8 cellular contexts compared by ENCODE assay signal in the genomic region with DNA sequence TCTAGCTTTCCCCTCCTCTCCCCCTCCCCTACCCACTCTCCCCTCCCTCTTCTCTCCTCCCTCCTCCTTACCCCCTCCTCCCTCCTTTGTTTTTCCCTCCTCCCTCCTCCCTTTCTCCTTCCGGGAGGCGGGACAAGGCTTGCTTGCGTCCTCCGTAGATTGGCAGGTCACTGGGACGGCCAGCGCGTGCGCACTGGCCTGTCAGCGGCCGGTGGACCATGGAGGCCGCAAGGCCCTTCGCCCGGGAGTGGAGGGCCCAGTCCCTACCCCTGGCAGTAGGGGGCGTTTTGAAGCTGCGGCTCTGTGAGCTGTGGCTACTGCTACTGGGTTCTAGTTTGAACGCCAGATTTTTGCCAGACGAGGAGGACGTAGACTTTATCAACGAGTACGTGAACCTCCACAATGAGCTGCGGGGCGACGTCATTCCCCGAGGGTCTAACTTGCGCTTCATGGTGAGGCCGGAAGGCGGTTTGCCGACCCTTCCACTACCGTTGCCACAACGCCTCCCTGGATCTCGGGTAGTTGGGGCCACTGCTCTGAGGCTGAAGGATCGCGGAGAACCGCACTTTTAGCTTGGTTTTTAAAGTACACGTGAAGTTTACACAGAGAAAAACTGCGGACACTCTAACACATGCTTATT. TPM values are rescaled to one million over a fixed set of nuclear protein-coding genes. Genes with fewer than 3 reads are reported as not detected.
DNase-seq lines count a peak whose midpoint lies in the region; ATAC-seq and TF ChIP-seq lines count a peak whose summit lies in the region.

GLIPR1L2 (plus strand) TSS at position 191 of the 640 bp plus-strand sequence; CDS start at position 219, 28 bp downstream.

- ATAC-seq in HG02678 (IDR thresholded peaks at IDR 0.05; ENCODE audit: unreplicated experiment) (peak; percentile 95), heart right ventricle (peak; percentile 99 to 100 (median 100)), upper lobe of left lung (ENCODE audit: low FRiP score in 2 of 2) (peak; percentile 100)

- TF ChIP-seq POLR2A in upper lobe of left lung (IDR thresholded peaks at IDR 0.05): peak in 3 of 4 donors; percentile 54 to 80 (median 71)

- no peak for TF ChIP-seq EP300 in upper lobe of left lung (IDR thresholded peaks at IDR 0.05)

- peak; percentile 93 for TF ChIP-seq CTCF in GM12872 (IDR thresholded peaks at IDR 0.05; ENCODE audit: insufficient read depth, low read depth, low read length)
- TF ChIP-seq CTCF in heart right ventricle (IDR thresholded peaks at IDR 0.05): peak; percentile 75 to 93 (median 82)
- peak; percentile 73 to 93 (median 87) for TF ChIP-seq CTCF in upper lobe of left lung (IDR thresholded peaks at IDR 0.05)

- H3K27ac ChIP-seq in heart right ventricle (peak within 1 kb of the TSS; percentile 66 to 96 (median 89)), upper lobe of left lung (peak within 1 kb of the TSS; percentile 84 to 93 (median 92))

- WGBS in heart right ventricle, 2 donors: 1 to 2% methylated on average over 36 of the region's 36 CpGs
- WGBS in upper lobe of left lung, 2 donors: 2 to 4% methylated on average over 19 to 25 of the region's 36 CpGs

- H3K4me3 ChIP-seq in heart right ventricle (peak within 1 kb of the TSS; percentile 25 to 70 (median 60)), upper lobe of left lung (peak within 1 kb of the TSS; percentile 46 to 62 (median 52))

- intact Hi-C loops in heart right ventricle (cut with DNase I) (loop anchor here in 8 of 10 donors (2.0 to 10.0 kb wide), 7 partner anchors 56 to 644 kb away; partner anchors contain the start of genes GLIPR1L1 (in 5 of the 8), CAPS2 (in 4 of the 8), GLIPR1 (in 3 of the 8) and KRR1 (in 1 of the 8)), posterior cingulate gyrus (cut with DNase I) (loop anchor here (2.0 to 5.0 kb wide), 3 partner anchors 56 to 116 kb away; partner anchors contain the start of genes GLIPR1 and GLIPR1L1)

- H3K9me3 ChIP-seq in heart right ventricle (peaks cover 0 to 1% (median 0%) of the 10 kb centered on the region in 11 donors), upper lobe of left lung (no peaks in the 10 kb centered on the region)

- H3K4me1 ChIP-seq in heart right ventricle: peaks cover 0 to 33% (median 24%) of the 10 kb centered on the region in 9 donors
- peaks cover 5 to 18% (median 16%) of the 10 kb centered on the region in 4 donors for H3K4me1 ChIP-seq in upper lobe of left lung

- H3K27me3 ChIP-seq in heart right ventricle (no peaks in the 10 kb centered on the region), upper lobe of left lung (no peaks in the 10 kb centered on the region)

- H3K36me3 ChIP-seq in heart right ventricle: no peaks in the 10 kb centered on the region
- no peaks in the 10 kb centered on the region for H3K36me3 ChIP-seq in upper lobe of left lung

- DNase-seq in NCI-H128 (lab: John Stamatoyannopoulos, UW; ENCODE audit: unreplicated experiment) (peak; percentile 91), T follicular helper cell (ENCODE audit: low read depth) (peak; percentile 68), amniotic epithelial cell (ENCODE audit: low read depth) (peak; percentile 97), heart right ventricle (peak; percentile 95 to 96), posterior cingulate gyrus (peak; percentile 91 to 99 (median 95)), upper lobe of left lung (peak; percentile 96 to 98)

RNA-seq across cellular contexts. Expression of gene GLIPR1L2, which starts in this region (rescaled TPM):
- 1 to 10 TPM in 7 of 10 donors, under 1 TPM in 3; 0.66 to 2.9 (median 1.5) TPM for total RNA-seq in heart right ventricle
- under 1 TPM; 0.80 to 0.88 TPM for polyA plus RNA-seq in heart right ventricle
- 1 to 10 TPM in 4 of 6 donors, under 1 TPM in 2; 0.34 to 9.4 (median 2.8) TPM for total RNA-seq in upper lobe of left lung

Comparison
In these comparisons a context has a peak if more than half of its experiments do, and no peak if none do; other contexts are left out.
1. Peak in every context shown above with its lines: DNase-seq, ATAC-seq, H3K4me3 ChIP-seq and H3K27ac ChIP-seq.